ENCODE assay signal across 12 cellular contexts in genomic region chr13:51045450-51045849, GRCh38.
DNase-seq lines count a peak whose midpoint lies in the region; ATAC-seq and TF ChIP-seq lines count a peak whose summit lies in the region.
"Had no signal": no experiment of that assay in that cellular context is flagged by ENCODE, and none has a peak within 500 bp of the region (broad histone marks: within the 10 kb centered on the region; RNA-seq: fewer than 3 reads in every experiment).

No MANE protein-coding gene starts in this region.

- H3K27me3 ChIP-seq in BLaER1, result no peaks in the 10 kb centered on the region

- intact Hi-C loops in sciatic nerve (cut with DNase I), result no loop called here

- H3K4me2 ChIP-seq in BLaER1, result peak overlapping the region; percentile 19; the same call in 1 of the 2 replicates

- no peak overlapping the region for H3K4me3 ChIP-seq in BLaER1

- DNase-seq in G401 (ENCODE audit: low spot score) (peak; percentile 48), UCSD-AML1 (lab: John Stamatoyannopoulos, UW; ENCODE audit: unreplicated experiment) (peak; percentile 37), sciatic nerve (ENCODE audit: low spot score) (no peak)
- DNase-seq: CD4-positive, CD25-positive, alpha-beta regulatory T cell; DMS79; IMR-90; KBM-7 had no signal

- no peaks in the 10 kb centered on the region for H4K20me1 ChIP-seq in BLaER1

- H3K9me3 ChIP-seq in BLaER1, result no peaks in the 10 kb centered on the region

- H3K9ac ChIP-seq in BLaER1, result no peak overlapping the region

- H3K27ac ChIP-seq in BLaER1, result no peak overlapping the region

- TF ChIP-seq POLR2A in GM18505 (IDR thresholded peaks at IDR 0.05; ENCODE audit: borderline replicate concordance, extremely low read depth, insufficient read depth, insufficient read length), result no peak

- ATAC-seq in sciatic nerve, result peak; percentile 20
- ATAC-seq in HG03571 (IDR thresholded peaks at IDR 0.05; ENCODE audit: unreplicated experiment), result no peak
- ATAC-seq in GM18505 (IDR thresholded peaks at IDR 0.05; ENCODE audit: unreplicated experiment), result no peak
- no peak for ATAC-seq in HG03460 (IDR thresholded peaks at IDR 0.05; ENCODE audit: unreplicated experiment)
- ATAC-seq: HCT116 had no signal

- H3K4me1 ChIP-seq in BLaER1, result peaks cover 7% of the 10 kb centered on the region

- H3K36me3 ChIP-seq in BLaER1, result no peaks in the 10 kb centered on the region

- in situ Hi-C loops in G401 (cut with HindIII; ENCODE audit: low sequenced_read_pairs), result no loop called here
